ENCODE assay signal across 20 cellular contexts in the genomic region with DNA sequence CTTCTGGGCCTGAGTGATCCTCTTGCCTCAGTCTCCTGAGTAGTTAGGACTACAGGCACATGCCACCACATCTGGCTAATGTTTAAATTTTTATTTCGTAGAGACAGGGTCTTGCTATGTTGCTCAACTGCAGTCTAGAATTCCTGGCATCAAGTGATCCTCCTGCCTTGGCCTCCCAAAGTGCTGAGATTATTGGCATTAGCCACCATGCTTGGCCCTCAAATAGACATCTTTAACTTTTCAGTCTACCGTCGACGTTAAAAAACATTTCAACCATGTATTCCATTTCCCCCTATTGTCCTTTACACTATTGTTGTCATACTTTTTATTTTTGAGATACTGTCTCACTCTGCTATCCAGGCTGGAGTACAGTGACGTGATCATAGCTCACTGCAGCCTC. TPM values are rescaled to one million over a fixed set of nuclear protein-coding genes. Genes with fewer than 3 reads are reported as not detected.
DNase-seq lines count a peak whose midpoint lies in the region; ATAC-seq, FAIRE-seq and TF ChIP-seq lines count a peak whose summit lies in the region.
"Had no signal": no experiment of that assay in that cellular context is flagged by ENCODE, and none has a peak within 500 bp of the region (broad histone marks: within the 10 kb centered on the region; RNA-seq: fewer than 3 reads in every experiment).

No MANE protein-coding gene starts in this region.

- H3K9me3 ChIP-seq in PC-9 (ENCODE audit: insufficient read depth, low read depth) = peaks cover 6% of the 10 kb centered on the region; the same call in 1 of the 2 replicates
- no peaks in the 10 kb centered on the region for H3K9me3 ChIP-seq in vagina
- H3K9me3 ChIP-seq: BE2C, Caco-2 had no signal

- no peak overlapping the region for H3K4me2 ChIP-seq in PC-9
- H3K4me2 ChIP-seq: KMS-11 had no signal

- peak; percentile 28 for FAIRE-seq in HTR-8/SVneo (lab: Jason Lieb, UNC)
- FAIRE-seq in urothelium cell line (lab: Jason Lieb, UNC) = peak; percentile 59
- FAIRE-seq: GM19239, H54 had no signal

- H3K4me1 ChIP-seq in PC-9 (replicated peaks; ENCODE audit: insufficient read depth) (no peaks in the 10 kb centered on the region), vagina (no peaks in the 10 kb centered on the region)
- H3K4me1 ChIP-seq: BE2C, Caco-2 had no signal

- peaks cover 25% of the 10 kb centered on the region for H3K4me1 Mint-ChIP-seq in activated naive CD8-positive, alpha-beta T cell treated with anti-CD3 and anti-CD28 coated beads for 36 hours
- peaks cover 16% of the 10 kb centered on the region for H3K4me1 Mint-ChIP-seq in activated naive CD8-positive, alpha-beta T cell treated with anti-CD3 and anti-CD28 coated beads, Interleukin-2, amount 50 U/mL, for 24 hours
- peaks cover 24% of the 10 kb centered on the region for H3K4me1 Mint-ChIP-seq in Calu3 (ENCODE audit: low read depth, unreplicated experiment)

- DNase-seq in activated naive CD8-positive, alpha-beta T cell treated with anti-CD3 and anti-CD28 coated beads for 36 hours = no peak
- DNase-seq in activated naive CD8-positive, alpha-beta T cell treated with anti-CD3 and anti-CD28 coated beads, Interleukin-2, amount 50 U/mL, for 24 hours = no peak
- DNase-seq in Calu3 (no peak), HTR-8/SVneo (ENCODE audit: insufficient read length, low spot score) (no peak), urothelium cell line (ENCODE audit: low spot score) (no peak), PC-9 (no peak), vagina (ENCODE audit: extremely low spot score in 2 of 2) (no peak)
- DNase-seq: 8988T; ACHN; BE2C; C1 segment of cervical spinal cord; Caco-2; CD4-positive, alpha-beta T cell; DMS153; DMS79; GDM1 had no signal

- H3K27me3 Mint-ChIP-seq in activated naive CD8-positive, alpha-beta T cell treated with anti-CD3 and anti-CD28 coated beads for 36 hours = no peaks in the 10 kb centered on the region
- no peaks in the 10 kb centered on the region for H3K27me3 Mint-ChIP-seq in activated naive CD8-positive, alpha-beta T cell treated with anti-CD3 and anti-CD28 coated beads, Interleukin-2, amount 50 U/mL, for 24 hours
- no peaks in the 10 kb centered on the region for H3K27me3 Mint-ChIP-seq in Calu3 (ENCODE audit: unreplicated experiment)
- H3K27me3 Mint-ChIP-seq: CD4-positive, alpha-beta T cell had no signal

- no peak overlapping the region for H3K4me3 ChIP-seq in PC-9
- H3K4me3 ChIP-seq in vagina = no peak overlapping the region

- no peaks in the 10 kb centered on the region for H3K79me2 ChIP-seq in PC-9 (ENCODE audit: low read depth)

- peaks cover 5% of the 10 kb centered on the region for H3K9me3 Mint-ChIP-seq in activated naive CD8-positive, alpha-beta T cell treated with anti-CD3 and anti-CD28 coated beads for 36 hours
- H3K9me3 Mint-ChIP-seq in activated naive CD8-positive, alpha-beta T cell treated with anti-CD3 and anti-CD28 coated beads, Interleukin-2, amount 50 U/mL, for 24 hours = peaks cover 11% of the 10 kb centered on the region
- no peaks in the 10 kb centered on the region for H3K9me3 Mint-ChIP-seq in Calu3 (ENCODE audit: low read depth, unreplicated experiment)

- POLR2A ChIA-PET in PC-9 (lab: Charles Lee; ENCODE audit: unreplicated experiment) = no interaction called here

- no peak overlapping the region for H2AFZ ChIP-seq in PC-9

- peaks cover 60% of the 10 kb centered on the region for H3K36me3 Mint-ChIP-seq in activated naive CD8-positive, alpha-beta T cell treated with anti-CD3 and anti-CD28 coated beads for 36 hours
- peaks cover 62% of the 10 kb centered on the region for H3K36me3 Mint-ChIP-seq in activated naive CD8-positive, alpha-beta T cell treated with anti-CD3 and anti-CD28 coated beads, Interleukin-2, amount 50 U/mL, for 24 hours (ENCODE audit: low read depth)
- H3K36me3 Mint-ChIP-seq in Calu3 (ENCODE audit: insufficient read depth, unreplicated experiment) = peaks cover 29% of the 10 kb centered on the region

- no peaks in the 10 kb centered on the region for H3K9me2 ChIP-seq in PC-9 (ENCODE audit: insufficient read depth)

- H3K4me3 Mint-ChIP-seq in activated naive CD8-positive, alpha-beta T cell treated with anti-CD3 and anti-CD28 coated beads for 36 hours = no peak overlapping the region
- H3K4me3 Mint-ChIP-seq in activated naive CD8-positive, alpha-beta T cell treated with anti-CD3 and anti-CD28 coated beads, Interleukin-2, amount 50 U/mL, for 24 hours = no peak overlapping the region
- no peak overlapping the region for H3K4me3 Mint-ChIP-seq in Calu3 (ENCODE audit: low read depth, unreplicated experiment)
- H3K4me3 Mint-ChIP-seq: CD4-positive, alpha-beta T cell had no signal

- no peak for TF ChIP-seq POLR2A in vagina (IDR thresholded peaks at IDR 0.05)

- H3K36me3 ChIP-seq in PC-9 (ENCODE audit: low read depth) (peaks cover 44% of the 10 kb centered on the region), vagina (peaks cover 0 to 26% of the 10 kb centered on the region in 2 donors)

- no peak for TF ChIP-seq CTCF in Calu3 (IDR thresholded peaks at IDR 0.05; ENCODE audit: unreplicated experiment)
- no peak for TF ChIP-seq CTCF in PC-9 (conservative IDR thresholded peaks at IDR 0.05)
- no peak for TF ChIP-seq CTCF in vagina (IDR thresholded peaks at IDR 0.05)

- CTCF ChIA-PET in Calu3 (lab: Charles Lee) (interaction anchor here (0.7 to 1.3 kb wide), 2 partner anchors 33 to 84 kb away, joined by 3 to 4 read pairs; no protein-coding TSS in a partner anchor), PC-9 (lab: Charles Lee) (no interaction called here)

- BruUV-seq in Calu3 (replicated peaks; lab: Mats Ljungman, UMichigan) = no TSS peak
- no TSS peak for BruUV-seq in PC-9 (replicated peaks; lab: Mats Ljungman, UMichigan)

- H3K27me3 ChIP-seq in PC-9 (ENCODE audit: insufficient read depth, low read depth) = no peaks in the 10 kb centered on the region
- no peaks in the 10 kb centered on the region for H3K27me3 ChIP-seq in vagina
- H3K27me3 ChIP-seq: BE2C had no signal

- intact Hi-C loops in Calu3 (cut with micrococcal nuclease; ENCODE audit: unreplicated experiment) = no loop called here
- intact Hi-C loops in PC-9 (cut with micrococcal nuclease; ENCODE audit: unreplicated experiment) = no loop called here
- intact Hi-C loops in vagina (cut with DNase I) = no loop called here

- H3K27ac ChIP-seq in PC-9 (no peak overlapping the region), vagina (no peak overlapping the region)
- H3K27ac ChIP-seq: KMS-11 had no signal

- no peak for ATAC-seq in activated naive CD8-positive, alpha-beta T cell treated with anti-CD3 and anti-CD28 coated beads, Interleukin-2, amount 50 U/mL, for 24 hours
- ATAC-seq in GM18858 (IDR thresholded peaks at IDR 0.05; ENCODE audit: unreplicated experiment) = no peak

- peak overlapping the region; percentile 5 for H3K27ac Mint-ChIP-seq in activated naive CD8-positive, alpha-beta T cell treated with anti-CD3 and anti-CD28 coated beads for 36 hours
- H3K27ac Mint-ChIP-seq in activated naive CD8-positive, alpha-beta T cell treated with anti-CD3 and anti-CD28 coated beads, Interleukin-2, amount 50 U/mL, for 24 hours = no peak overlapping the region
- H3K27ac Mint-ChIP-seq in Calu3 (ENCODE audit: unreplicated experiment) = peak overlapping the region; percentile 27
- H3K27ac Mint-ChIP-seq: CD4-positive, alpha-beta T cell had no signal

- H3F3A ChIP-seq in PC-9 (ENCODE audit: insufficient read depth, low read depth) = peaks cover 28% of the 10 kb centered on the region; the same call in 1 of the 2 replicates

- H4K20me1 ChIP-seq in PC-9 (ENCODE audit: insufficient read depth) = peaks cover 8% of the 10 kb centered on the region; the same call in 1 of the 2 replicates

RNA-seq across cellular contexts. Expression of a gene that starts 22.4 kb away (rescaled TPM):
- 100 to 1,000 TPM; 392 to 403 TPM for total RNA-seq in activated naive CD8-positive, alpha-beta T cell treated with anti-CD3 and anti-CD28 coated beads for 36 hours
- total RNA-seq in Calu3 (2022) = 313 and 343 TPM in 2 replicates
- total RNA-seq in PC-9 (2021) = 197 and 347 TPM in 2 replicates
- 77.8 TPM for total RNA-seq in vagina

RNA-seq across cellular contexts. Expression of a gene that starts 22.8 kb away (rescaled TPM):
- 10 to 100 TPM; 47.9 to 48.2 TPM for total RNA-seq in activated naive CD8-positive, alpha-beta T cell treated with anti-CD3 and anti-CD28 coated beads for 36 hours
- 88.3 and 94.7 TPM in 2 replicates for total RNA-seq in Calu3 (2022)
- total RNA-seq in PC-9 (2021) = 78.7 and 95.1 TPM in 2 replicates
- total RNA-seq in vagina = 46.7 TPM
